Comparison of ENCODE assay signal across 12 cellular contexts in genomic region chr1:164768045-164768402, GRCh38.
DNase-seq lines count a peak whose midpoint lies in the region; ATAC-seq and TF ChIP-seq lines count a peak whose summit lies in the region.
"Had no signal": no experiment of that assay in that cellular context is flagged by ENCODE, and none has a peak within 500 bp of the region (broad histone marks: within the 10 kb centered on the region; RNA-seq: fewer than 3 reads in every experiment).

No MANE protein-coding gene starts in this region.

- ATAC-seq in HCT116, result no peak
- ATAC-seq in effector memory CD8-positive, alpha-beta T cell (replicated peaks), result no peak
- no peak for ATAC-seq in GM18861 (IDR thresholded peaks at IDR 0.05; ENCODE audit: unreplicated experiment)

- H3K4me3 ChIP-seq in HCT116 (replicated peaks in 1 of 2; ENCODE audit: low read depth in 1 of 2, low read length in 2 of 2) (no peak overlapping the region), subcutaneous abdominal adipose tissue (ENCODE audit: low read depth in 1 of 5, low read length in 5 of 5) (no peak overlapping the region)
- H3K4me3 ChIP-seq: dorsolateral prefrontal cortex had no signal

- RAD21 ChIA-PET in HCT116 (lab: Charles Lee; ENCODE audit: low non-redundant PET in 1 of 2, low total read pairs in 2 of 2, uncharacterized antibody in 2 of 2, unreplicated experiment in 2 of 2), result no interaction called here

- no peaks in the 10 kb centered on the region for H3K9me3 Mint-ChIP-seq in effector memory CD8-positive, alpha-beta T cell
- H3K9me3 Mint-ChIP-seq in activated T-helper 1 cell treated with anti-CD3 and anti-CD28 coated beads, Interleukin-12 subunit alpha, Interleukin-12 subunit beta, Interleukin-2, Interleukin-4 antibody, amounts not matched to agents 30 ng/mL and 10 ng/mL and 1 ng/mL, durations not matched to agents 14 hours and 24 hours and 36 hours, result no peaks in the 10 kb centered on the region
- H3K9me3 Mint-ChIP-seq: activated naive CD8-positive, alpha-beta T cell treated with anti-CD3 and anti-CD28 coated beads for 36 hours had no signal

- TF ChIP-seq CTCF in HCT116 (IDR thresholded peaks at IDR 0.05 in 2 of 3, conservative IDR thresholded peaks at IDR 0.05 in 1 of 3; ENCODE audit: borderline replicate concordance in 1 of 3, insufficient read depth in 1 of 3, low read depth in 2 of 3, low read length in 2 of 3), result no peak

- DNase-seq in HCT116 (ENCODE audit: low read depth, low spot score), result no peak
- peak; percentile 65 for DNase-seq in amniotic epithelial cell (ENCODE audit: low read depth)
- DNase-seq in kidney glomerular epithelial cell (lab: John Stamatoyannopoulos, UW), result peak; percentile 59
- no peak for DNase-seq in effector memory CD8-positive, alpha-beta T cell
- no peak for DNase-seq in NCI-H1417 (lab: John Stamatoyannopoulos, UW)
- no peak for DNase-seq in activated T-helper 1 cell treated with anti-CD3 and anti-CD28 coated beads, Interleukin-12 subunit alpha, Interleukin-12 subunit beta, Interleukin-2, Interleukin-4 antibody, amounts not matched to agents 30 ng/mL and 10 ng/mL and 1 ng/mL, durations not matched to agents 14 hours and 24 hours and 36 hours (ENCODE audit: low spot score)
- DNase-seq: activated CD8-positive, alpha-beta memory T cell treated with anti-CD3 and anti-CD28 coated beads, Interleukin-2, amount 50 U/mL, for 48 hours; activated naive CD8-positive, alpha-beta T cell treated with anti-CD3 and anti-CD28 coated beads for 36 hours; dorsolateral prefrontal cortex; SW 1271 had no signal

- TF ChIP-seq RAD21 in HCT116 (IDR thresholded peaks at IDR 0.05; ENCODE audit: low read depth), result no peak

- H3K4me1 ChIP-seq in HCT116 (ENCODE audit: control insufficient read depth in 1 of 2, insufficient read depth in 2 of 2, low read length in 2 of 2) (peaks cover 43 to 55% of the 10 kb centered on the region in 2 experiments), subcutaneous abdominal adipose tissue (ENCODE audit: control insufficient read depth in 5 of 5, insufficient read depth in 5 of 5, low read length in 5 of 5) (peaks cover 0 to 69% (median 63%) of the 10 kb centered on the region in 5 donors)

- H3K9me2 ChIP-seq in HCT116 (ENCODE audit: insufficient read depth), result no peaks in the 10 kb centered on the region

- intact Hi-C loops in HCT116 (cut with micrococcal nuclease), result no loop called here
- intact Hi-C loops in activated T-helper 1 cell treated with anti-CD3 and anti-CD28 coated beads, Interleukin-12 subunit alpha, Interleukin-12 subunit beta, Interleukin-2, Interleukin-4 antibody, amounts not matched to agents 30 ng/mL and 10 ng/mL and 1 ng/mL, durations not matched to agents 14 hours and 24 hours and 36 hours (cut with micrococcal nuclease), result no loop called here

- H3K27me3 ChIP-seq in HCT116 (ENCODE audit: insufficient read depth, low read length), result no peaks in the 10 kb centered on the region
- no peaks in the 10 kb centered on the region for H3K27me3 ChIP-seq in subcutaneous abdominal adipose tissue (ENCODE audit: control insufficient read depth in 5 of 5, insufficient read depth in 4 of 5, low read length in 5 of 5)
- H3K27me3 ChIP-seq: dorsolateral prefrontal cortex had no signal

- H4K20me1 ChIP-seq in HCT116 (ENCODE audit: insufficient read depth), result no peaks in the 10 kb centered on the region

- H3K4me2 ChIP-seq in HCT116 (ENCODE audit: low read length), result no peak overlapping the region

- H3K79me2 ChIP-seq in HCT116 (ENCODE audit: insufficient read depth, low read length), result no peaks in the 10 kb centered on the region

- H2AFZ ChIP-seq in HCT116 (ENCODE audit: low read depth, low read length, poor library complexity, severe bottlenecking), result no peak overlapping the region

- no peak overlapping the region for H3K4me3 Mint-ChIP-seq in effector memory CD8-positive, alpha-beta T cell
- no peak overlapping the region for H3K4me3 Mint-ChIP-seq in activated T-helper 1 cell treated with anti-CD3 and anti-CD28 coated beads, Interleukin-12 subunit alpha, Interleukin-12 subunit beta, Interleukin-2, Interleukin-4 antibody, amounts not matched to agents 30 ng/mL and 10 ng/mL and 1 ng/mL, durations not matched to agents 14 hours and 24 hours and 36 hours
- H3K4me3 Mint-ChIP-seq: activated naive CD8-positive, alpha-beta T cell treated with anti-CD3 and anti-CD28 coated beads for 36 hours had no signal

- H3K9ac ChIP-seq in HCT116 (ENCODE audit: low read length) (no peak overlapping the region), subcutaneous abdominal adipose tissue (ENCODE audit: low read length in 5 of 5) (peak overlapping the region in 2 of 5 donors; percentile 49 to 50)

- no peaks in the 10 kb centered on the region for H3K36me3 Mint-ChIP-seq in effector memory CD8-positive, alpha-beta T cell (ENCODE audit: insufficient read depth)
- no peaks in the 10 kb centered on the region for H3K36me3 Mint-ChIP-seq in activated T-helper 1 cell treated with anti-CD3 and anti-CD28 coated beads, Interleukin-12 subunit alpha, Interleukin-12 subunit beta, Interleukin-2, Interleukin-4 antibody, amounts not matched to agents 30 ng/mL and 10 ng/mL and 1 ng/mL, durations not matched to agents 14 hours and 24 hours and 36 hours (ENCODE audit: low read depth)
- H3K36me3 Mint-ChIP-seq: activated naive CD8-positive, alpha-beta T cell treated with anti-CD3 and anti-CD28 coated beads for 36 hours had no signal

- no TSS peak for BruUV-seq in HCT116 (replicated peaks; lab: Mats Ljungman, UMichigan)

- H3K27ac ChIP-seq in HCT116 (ENCODE audit: low read depth, low read length), result peak overlapping the region; percentile 55; the same call in 1 of the 2 replicates
- peak overlapping the region; percentile 68 for H3K27ac ChIP-seq in subcutaneous abdominal adipose tissue (ENCODE audit: low read depth, low read length)

- no peak overlapping the region for H3K27ac Mint-ChIP-seq in effector memory CD8-positive, alpha-beta T cell
- H3K27ac Mint-ChIP-seq in activated T-helper 1 cell treated with anti-CD3 and anti-CD28 coated beads, Interleukin-12 subunit alpha, Interleukin-12 subunit beta, Interleukin-2, Interleukin-4 antibody, amounts not matched to agents 30 ng/mL and 10 ng/mL and 1 ng/mL, durations not matched to agents 14 hours and 24 hours and 36 hours, result no peak overlapping the region
- H3K27ac Mint-ChIP-seq: activated naive CD8-positive, alpha-beta T cell treated with anti-CD3 and anti-CD28 coated beads for 36 hours had no signal

- POLR2A ChIA-PET in HCT116 (lab: Charles Lee), result no interaction called here

- H3K36me3 ChIP-seq in HCT116 (ENCODE audit: control insufficient read depth in 1 of 2, insufficient read depth in 2 of 2, low read length in 2 of 2) (no peaks in the 10 kb centered on the region), subcutaneous abdominal adipose tissue (ENCODE audit: control insufficient read depth in 5 of 5, insufficient read depth in 5 of 5, low read length in 5 of 5) (no peaks in the 10 kb centered on the region)

- no peaks in the 10 kb centered on the region for H3K27me3 Mint-ChIP-seq in effector memory CD8-positive, alpha-beta T cell
- H3K27me3 Mint-ChIP-seq in activated T-helper 1 cell treated with anti-CD3 and anti-CD28 coated beads, Interleukin-12 subunit alpha, Interleukin-12 subunit beta, Interleukin-2, Interleukin-4 antibody, amounts not matched to agents 30 ng/mL and 10 ng/mL and 1 ng/mL, durations not matched to agents 14 hours and 24 hours and 36 hours (ENCODE audit: insufficient read depth), result no peaks in the 10 kb centered on the region
- H3K27me3 Mint-ChIP-seq: activated naive CD8-positive, alpha-beta T cell treated with anti-CD3 and anti-CD28 coated beads for 36 hours had no signal

- CTCF ChIA-PET in HCT116 (lab: Charles Lee), result no interaction called here

- TF ChIP-seq POLR2A in HCT116 (IDR thresholded peaks at IDR 0.05; ENCODE audit: borderline replicate concordance, extremely low read depth, insufficient read depth, insufficient read length), result no peak

- no peaks in the 10 kb centered on the region for H3K9me3 ChIP-seq in HCT116 (ENCODE audit: control insufficient read depth in 1 of 2, insufficient read depth in 1 of 2, low read depth in 1 of 2, low read length in 2 of 2)
- H3K9me3 ChIP-seq in subcutaneous abdominal adipose tissue (ENCODE audit: control insufficient read depth in 5 of 5, low read length in 5 of 5), result peaks cover 0 to 3% (median 0%) of the 10 kb centered on the region in 5 donors

- no peaks in the 10 kb centered on the region for H3K4me1 Mint-ChIP-seq in effector memory CD8-positive, alpha-beta T cell (ENCODE audit: low read depth in 2 of 2)
- H3K4me1 Mint-ChIP-seq in activated T-helper 1 cell treated with anti-CD3 and anti-CD28 coated beads, Interleukin-12 subunit alpha, Interleukin-12 subunit beta, Interleukin-2, Interleukin-4 antibody, amounts not matched to agents 30 ng/mL and 10 ng/mL and 1 ng/mL, durations not matched to agents 14 hours and 24 hours and 36 hours (ENCODE audit: low read depth), result no peaks in the 10 kb centered on the region
- H3K4me1 Mint-ChIP-seq: activated naive CD8-positive, alpha-beta T cell treated with anti-CD3 and anti-CD28 coated beads for 36 hours had no signal

TF ChIP-seq in HCT116, 20 proteins besides CTCF, POLR2A, EP300 and RAD21 (continues in another document):
- no peak for TF ChIP-seq ELF1 (IDR thresholded peaks at IDR 0.05; ENCODE audit: borderline replicate concordance, low read depth)
- TF ChIP-seq SIN3A (IDR thresholded peaks at IDR 0.05; ENCODE audit: low read depth), result no peak
- TF ChIP-seq CBX3 (IDR thresholded peaks at IDR 0.05; ENCODE audit: low read depth), result no peak
- TF ChIP-seq SP1 (IDR thresholded peaks at IDR 0.05; ENCODE audit: low read depth), result no peak
- TF ChIP-seq CEBPB (IDR thresholded peaks at IDR 0.05; ENCODE audit: low read depth), result no peak
- no peak for TF ChIP-seq SRF (IDR thresholded peaks at IDR 0.05; ENCODE audit: low read depth)
- TF ChIP-seq FOSL1 (IDR thresholded peaks at IDR 0.05; ENCODE audit: low read depth), result no peak
- TF ChIP-seq ZFX (IDR thresholded peaks at IDR 0.05), result no peak
- no peak for TF ChIP-seq ZNF274 (IDR thresholded peaks at IDR 0.05; ENCODE audit: low read depth, low read length)
- TF ChIP-seq POLR2AphosphoS5 (IDR thresholded peaks at IDR 0.05; ENCODE audit: low read depth, low read length), result no peak

Comparison
In these comparisons a context has a peak if more than half of its experiments do, and no peak if none do; other contexts are left out.
1. DNase-seq: peak in amniotic epithelial cell (single experiment) and kidney glomerular epithelial cell (single experiment); none in HCT116 (single experiment), effector memory CD8-positive, alpha-beta T cell (0 of 3), NCI-H1417 (0 of 3) and activated T-helper 1 cell treated with anti-CD3 and anti-CD28 coated beads, Interleukin-12 subunit alpha, Interleukin-12 subunit beta, Interleukin-2, Interleukin-4 antibody, amounts not matched to agents 30 ng/mL and 10 ng/mL and 1 ng/mL, durations not matched to agents 14 hours and 24 hours and 36 hours (single experiment).